Comparison of ENCODE assay signal across 32 cellular contexts in genomic region chr9:126650404-126650804, GRCh38. TPM values are rescaled to one million over a fixed set of nuclear protein-coding genes. Genes with fewer than 3 reads are reported as not detected.
"Had no signal": no experiment of that assay in that cellular context is flagged by ENCODE, and none has a peak within 500 bp of the region (broad histone marks: within the 10 kb centered on the region; RNA-seq: fewer than 3 reads in every experiment).

No MANE protein-coding gene starts in this region.

- DNase-seq: activated CD4-positive, alpha-beta T cell treated with anti-CD3 and anti-CD28 coated beads for 4 hours; activated CD4-positive, alpha-beta T cell treated with anti-CD3 and anti-CD28 coated beads, Interleukin-2, amount 50 U/mL, for 48 hours; activated CD8-positive, alpha-beta memory T cell treated with anti-CD3 and anti-CD28 coated beads for 24 hours; activated effector memory CD4-positive, alpha-beta T cell treated with Interleukin-2 at 50 U/mL for 16 hours; activated naive CD4-positive, alpha-beta T cell treated with anti-CD3 and anti-CD28 coated beads for 36 hours; activated naive CD8-positive, alpha-beta T cell treated with anti-CD3 and anti-CD28 coated beads for 36 hours; adrenal gland; cerebellar nuclear complex; dorsolateral prefrontal cortex; effector memory CD8-positive, alpha-beta T cell; kidney; naive B cell; posterior cingulate gyrus; right lobe of liver; stimulated activated CD4-positive, alpha-beta T cell treated with anti-CD3 and anti-CD28 coated beads, Interleukin-12 subunit alpha, Interleukin-12 subunit beta, amount 100 ng/mL, for 4 hours; stimulated activated CD4-positive, alpha-beta T cell treated with anti-CD3 and anti-CD28 coated beads, Interleukin-4, amount 100 ng/mL, for 1 hour; T-helper 9 cell had no signal

- H3K27ac ChIP-seq: adrenal gland, ascending aorta, cardiac muscle cell, colonic mucosa, dorsolateral prefrontal cortex, gastroesophageal sphincter, hepatocyte, right lobe of liver, skin epidermis, upper lobe of left lung, vagina, VCaP had no signal

- H3K9me3 ChIP-seq: adrenal gland, ascending aorta, colonic mucosa, gastroesophageal sphincter, right lobe of liver, upper lobe of left lung, vagina had no signal

- ATAC-seq: effector memory CD8-positive, alpha-beta T cell; gastroesophageal sphincter; right lobe of liver had no signal

- H2AFZ ChIP-seq: hepatocyte had no signal

- H3K4me1 Mint-ChIP-seq: activated naive CD8-positive, alpha-beta T cell treated with anti-CD3 and anti-CD28 coated beads for 36 hours; naive B cell had no signal

- H3K36me3 ChIP-seq: adrenal gland, ascending aorta, cardiac muscle cell, colonic mucosa, gastroesophageal sphincter, right lobe of liver, upper lobe of left lung, vagina had no signal

- H3K36me3 Mint-ChIP-seq: activated naive CD8-positive, alpha-beta T cell treated with anti-CD3 and anti-CD28 coated beads for 36 hours; brain; mesothelial cell of epicardium; naive B cell had no signal

- H3K9me3 Mint-ChIP-seq: activated naive CD4-positive, alpha-beta T cell treated with anti-CD3 and anti-CD28 coated beads for 36 hours; activated naive CD8-positive, alpha-beta T cell treated with anti-CD3 and anti-CD28 coated beads for 36 hours; effector memory CD8-positive, alpha-beta T cell; mesothelial cell of epicardium; naive B cell; stimulated activated naive CD8-positive, alpha-beta T cell treated with anti-CD3 and anti-CD28 coated beads, Interleukin-15, Interleukin-2, amounts not matched to agents 100 ng/mL and 50 ng/mL, for 24 hours had no signal

- H3K4me3 ChIP-seq: adrenal gland, ascending aorta, cardiac muscle cell, colonic mucosa, dorsolateral prefrontal cortex, gastroesophageal sphincter, hepatocyte, right lobe of liver, skin epidermis, upper lobe of left lung, vagina had no signal

- H3K4me3 Mint-ChIP-seq: activated naive CD4-positive, alpha-beta T cell treated with anti-CD3 and anti-CD28 coated beads for 36 hours; activated naive CD8-positive, alpha-beta T cell treated with anti-CD3 and anti-CD28 coated beads for 36 hours; brain; effector memory CD8-positive, alpha-beta T cell; mesothelial cell of epicardium; naive B cell; stimulated activated naive CD8-positive, alpha-beta T cell treated with anti-CD3 and anti-CD28 coated beads, Interleukin-15, Interleukin-2, amounts not matched to agents 100 ng/mL and 50 ng/mL, for 24 hours had no signal

- H3K27me3 ChIP-seq: ascending aorta, right lobe of liver, vagina had no signal

- H3K4me2 ChIP-seq: hepatocyte had no signal

- H3K27ac Mint-ChIP-seq: activated naive CD4-positive, alpha-beta T cell treated with anti-CD3 and anti-CD28 coated beads for 36 hours; activated naive CD8-positive, alpha-beta T cell treated with anti-CD3 and anti-CD28 coated beads for 36 hours; effector memory CD8-positive, alpha-beta T cell; mesothelial cell of epicardium; naive B cell; stimulated activated naive CD8-positive, alpha-beta T cell treated with anti-CD3 and anti-CD28 coated beads, Interleukin-15, Interleukin-2, amounts not matched to agents 100 ng/mL and 50 ng/mL, for 24 hours had no signal

- H3K4me1 ChIP-seq: adrenal gland, ascending aorta, gastroesophageal sphincter, right lobe of liver, vagina had no signal

RNA-seq across cellular contexts. Expression of gene LMX1B, which starts 36.7 kb away (rescaled TPM):
- total RNA-seq: activated naive CD4-positive, alpha-beta T cell treated with anti-CD3 and anti-CD28 coated beads for 36 hours; activated naive CD8-positive, alpha-beta T cell treated with anti-CD3 and anti-CD28 coated beads for 36 hours; cardiac muscle cell; endothelial cell of umbilical vein; fibroblast of lung; fibroblast of villous mesenchyme; hepatocyte; right lobe of liver; vagina had no signal
- polyA plus RNA-seq: cardiac muscle cell, endothelial cell of umbilical vein, fibroblast of lung had no signal
